Comparison of ENCODE assay signal across 8 cellular contexts in the genomic region with DNA sequence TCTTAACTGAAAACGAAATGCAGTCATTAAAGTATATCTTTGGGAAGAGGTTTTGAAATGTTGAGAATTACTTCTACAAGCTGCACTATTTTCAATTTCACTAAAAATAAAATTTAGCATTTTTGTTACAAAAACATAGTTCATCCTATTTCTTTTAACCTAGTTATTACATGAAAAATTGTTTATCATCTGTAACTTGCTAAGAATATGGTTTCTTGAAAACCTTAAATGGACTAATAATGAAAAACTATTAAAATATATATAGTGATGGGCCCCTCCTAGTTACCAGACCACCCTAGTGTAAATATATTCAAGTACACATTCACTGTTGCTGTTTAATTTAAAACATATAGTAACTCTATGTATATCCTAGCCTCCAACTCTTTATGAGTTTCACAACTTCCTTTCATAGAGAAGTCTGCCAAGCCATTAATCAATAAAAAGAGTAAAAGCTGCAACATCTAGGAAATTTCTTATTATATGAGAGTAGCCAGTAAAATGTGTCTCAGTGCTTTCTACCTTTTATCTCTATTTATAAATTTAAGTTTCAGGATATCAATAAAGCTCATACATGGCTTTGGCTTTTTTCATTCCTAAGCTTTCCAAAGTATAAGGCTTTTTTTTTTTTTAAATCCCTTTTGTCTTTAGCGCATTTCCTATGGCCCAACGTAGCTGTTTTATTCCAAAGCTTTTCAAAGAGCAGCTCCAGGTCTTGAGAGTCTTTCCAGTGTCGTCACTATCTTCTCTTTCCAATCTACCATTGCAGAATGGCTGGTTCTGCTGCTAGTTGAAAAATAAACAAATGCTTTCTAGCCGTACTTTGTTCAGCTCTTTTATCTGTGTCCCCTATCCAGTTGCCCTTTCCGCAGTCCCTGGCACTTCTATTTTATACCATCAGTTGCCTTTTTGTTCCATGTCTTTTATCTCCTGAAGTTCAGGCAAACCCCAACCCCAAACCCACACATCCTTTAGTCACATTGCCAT. TPM values are rescaled to one million over a fixed set of nuclear protein-coding genes. Genes with fewer than 3 reads are reported as not detected.
DNase-seq lines count a peak whose midpoint lies in the region; ATAC-seq and TF ChIP-seq lines count a peak whose summit lies in the region.

No MANE protein-coding gene starts in this region.

- H2BK5ac ChIP-seq in H9 (ENCODE audit: insufficient read length, low read length) = no peak overlapping the region

- H3K27me3 ChIP-seq in H9 (ENCODE audit: insufficient read depth, low read length) = no peaks in the 10 kb centered on the region
- H3K27me3 ChIP-seq in hepatocyte = no peaks in the 10 kb centered on the region

- intact Hi-C loops in activated CD4-positive, alpha-beta memory T cell treated with anti-CD3 and anti-CD28 coated beads for 36 hours (cut with micrococcal nuclease) = loop anchor here (2.0 kb wide), 2 partner anchors 169 to 407 kb away; no protein-coding TSS in a partner anchor

- POLR2A ChIA-PET in activated CD4-positive, alpha-beta memory T cell treated with anti-CD3 and anti-CD28 coated beads for 36 hours (lab: Charles Lee) = interaction anchor here (0.6 to 6.1 kb wide), 14 partner anchors 7 to 501 kb away, joined by 3 to 78 read pairs (median 5); partner anchors contain the start of gene IRF2BP2

- no peak for ATAC-seq in stimulated activated effector memory CD8-positive, alpha-beta T cell treated with anti-CD3 and anti-CD28 coated beads, Interleukin-12 subunit alpha, Interleukin-12 subunit beta, amount 100 ng/mL, for 72 hours
- ATAC-seq in HG03108 (IDR thresholded peaks at IDR 0.05; ENCODE audit: unreplicated experiment) (no peak), HG03460 (IDR thresholded peaks at IDR 0.05; ENCODE audit: unreplicated experiment) (no peak)

- H4K8ac ChIP-seq in H9 (replicated peaks; ENCODE audit: insufficient read length, low read depth, low read length) = no peak overlapping the region

- H3K56ac ChIP-seq in H9 (ENCODE audit: insufficient read length, low read depth, low read length) = no peak overlapping the region

- DNase-seq in AML-193 (lab: John Stamatoyannopoulos, UW) (peak; percentile 17 to 29), H9 (no peak), hepatocyte (ENCODE audit: low spot score) (peak; percentile 46), NCI-H2196 treated with DMSO at 0.1 percent for 48 hours (lab: John Stamatoyannopoulos, UW; ENCODE audit: unreplicated experiment) (no peak)
- DNase-seq in activated CD4-positive, alpha-beta memory T cell treated with anti-CD3 and anti-CD28 coated beads for 36 hours = no peak
- DNase-seq in stimulated activated effector memory CD8-positive, alpha-beta T cell treated with anti-CD3 and anti-CD28 coated beads, Interleukin-12 subunit alpha, Interleukin-12 subunit beta, amount 100 ng/mL, for 72 hours (ENCODE audit: low spot score in 2 of 2) = no peak

- H3K4me2 ChIP-seq in H9 (ENCODE audit: insufficient read depth, insufficient read length, low read length) = no peak overlapping the region
- H3K4me2 ChIP-seq in hepatocyte = peak overlapping the region; percentile 83

- no peak overlapping the region for H3K9ac ChIP-seq in H9 (ENCODE audit: extremely low read depth, insufficient read length, low read length)

- H3K9me3 Mint-ChIP-seq in H9 = no peaks in the 10 kb centered on the region
- H3K9me3 Mint-ChIP-seq in activated CD4-positive, alpha-beta memory T cell treated with anti-CD3 and anti-CD28 coated beads for 36 hours = no peaks in the 10 kb centered on the region
- H3K9me3 Mint-ChIP-seq in stimulated activated effector memory CD8-positive, alpha-beta T cell treated with anti-CD3 and anti-CD28 coated beads, Interleukin-12 subunit alpha, Interleukin-12 subunit beta, amount 100 ng/mL, for 72 hours = no peaks in the 10 kb centered on the region

- peak overlapping the region in 2 of 3 experiments; percentile 69 to 79; a peak in 4 of 7 replicates for H3K27ac Mint-ChIP-seq in H9
- peak overlapping the region; percentile 100 for H3K27ac Mint-ChIP-seq in activated CD4-positive, alpha-beta memory T cell treated with anti-CD3 and anti-CD28 coated beads for 36 hours
- H3K27ac Mint-ChIP-seq in stimulated activated effector memory CD8-positive, alpha-beta T cell treated with anti-CD3 and anti-CD28 coated beads, Interleukin-12 subunit alpha, Interleukin-12 subunit beta, amount 100 ng/mL, for 72 hours = peak overlapping the region; percentile 97

- H3K23ac ChIP-seq in H9 (ENCODE audit: insufficient read length, low read depth, low read length) = no peak overlapping the region

- no peak overlapping the region for H2AK5ac ChIP-seq in H9 (ENCODE audit: insufficient read length, low read length)

- H4K91ac ChIP-seq in H9 (ENCODE audit: insufficient read length, low read depth, low read length) = no peak overlapping the region

- H2BK15ac ChIP-seq in H9 (ENCODE audit: low read depth, low read length) = no peak overlapping the region

- no peak overlapping the region for H3T11ph ChIP-seq in H9 (ENCODE audit: low read length)

- no peak overlapping the region for H3K4ac ChIP-seq in H9 (ENCODE audit: low read depth, low read length)

- H3K18ac ChIP-seq in H9 (ENCODE audit: insufficient read length, low read depth, low read length) = no peak overlapping the region

- H3K36me3 Mint-ChIP-seq in H9 (ENCODE audit: insufficient read depth in 1 of 3, low read depth in 3 of 3) = peaks cover 24 to 49% (median 26%) of the 10 kb centered on the region in 3 experiments
- peaks cover 57% of the 10 kb centered on the region for H3K36me3 Mint-ChIP-seq in activated CD4-positive, alpha-beta memory T cell treated with anti-CD3 and anti-CD28 coated beads for 36 hours
- peaks cover 69% of the 10 kb centered on the region for H3K36me3 Mint-ChIP-seq in stimulated activated effector memory CD8-positive, alpha-beta T cell treated with anti-CD3 and anti-CD28 coated beads, Interleukin-12 subunit alpha, Interleukin-12 subunit beta, amount 100 ng/mL, for 72 hours

- H2AFZ ChIP-seq in H9 (ENCODE audit: low read length) = no peak overlapping the region
- no peak overlapping the region for H2AFZ ChIP-seq in hepatocyte

- no peak overlapping the region for H4K5ac ChIP-seq in H9 (ENCODE audit: insufficient read length, low read depth, low read length)

- no peak overlapping the region for H2BK12ac ChIP-seq in H9 (ENCODE audit: insufficient read length, low read depth, low read length)

- H2BK20ac ChIP-seq in H9 (ENCODE audit: low read depth, low read length, poor library complexity, severe bottlenecking) = no peak overlapping the region

- peaks cover 32% of the 10 kb centered on the region; the same call in 1 of the 2 replicates for H3K79me2 ChIP-seq in H9 (ENCODE audit: insufficient read depth, low read length)
- peaks cover 65% of the 10 kb centered on the region for H3K79me2 ChIP-seq in hepatocyte

- peaks cover 6% of the 10 kb centered on the region for H3K4me1 ChIP-seq in H9 (ENCODE audit: insufficient read depth, low read length)
- H3K4me1 ChIP-seq in hepatocyte (ENCODE audit: insufficient read depth) = peaks cover 36% of the 10 kb centered on the region

- CTCF ChIA-PET in activated CD4-positive, alpha-beta memory T cell treated with anti-CD3 and anti-CD28 coated beads for 36 hours (lab: Charles Lee) = interaction anchor here (0.7 to 3.3 kb wide), 4 partner anchors 11 to 480 kb away, joined by 3 to 23 read pairs (median 10); no protein-coding TSS in a partner anchor

- peak overlapping the region; percentile 91 for H3K4me3 ChIP-seq in hepatocyte

- no CpG with 5 or more reads among the region's 6 CpGs for WGBS in H9 (ENCODE audit: extremely low coverage, insufficient read length, low lambda C conversion rate)
- WGBS in hepatocyte (ENCODE audit: low lambda C conversion rate, missing lambda C conversion rate) = 3% methylated on average over 6 of the region's 6 CpGs

- peaks cover 66 to 76% of the 10 kb centered on the region in 2 experiments for H3K4me1 Mint-ChIP-seq in H9
- peaks cover 49% of the 10 kb centered on the region for H3K4me1 Mint-ChIP-seq in activated CD4-positive, alpha-beta memory T cell treated with anti-CD3 and anti-CD28 coated beads for 36 hours (ENCODE audit: low read depth)
- H3K4me1 Mint-ChIP-seq in stimulated activated effector memory CD8-positive, alpha-beta T cell treated with anti-CD3 and anti-CD28 coated beads, Interleukin-12 subunit alpha, Interleukin-12 subunit beta, amount 100 ng/mL, for 72 hours = peaks cover 67% of the 10 kb centered on the region

- no peak for TF ChIP-seq CTCF in H9 (conservative IDR thresholded peaks at IDR 0.05)
- TF ChIP-seq CTCF in hepatocyte (IDR thresholded peaks at IDR 0.05; ENCODE audit: poor library complexity) = no peak

- no peak overlapping the region for H3K27ac ChIP-seq in H9 (ENCODE audit: insufficient read length, low read depth, low read length)
- peak overlapping the region; percentile 99 for H3K27ac ChIP-seq in hepatocyte

- no peaks in the 10 kb centered on the region for H3K27me3 Mint-ChIP-seq in H9 (ENCODE audit: low read depth)
- H3K27me3 Mint-ChIP-seq in activated CD4-positive, alpha-beta memory T cell treated with anti-CD3 and anti-CD28 coated beads for 36 hours = peaks cover 3% of the 10 kb centered on the region

- H3K9me2 ChIP-seq in hepatocyte (replicated peaks; ENCODE audit: insufficient read depth) = no peaks in the 10 kb centered on the region

- H3K79me1 ChIP-seq in H9 (ENCODE audit: insufficient read depth, low read depth, low read length, poor library complexity, severe bottlenecking) = no peaks in the 10 kb centered on the region

- no peak overlapping the region for H3K14ac ChIP-seq in H9 (ENCODE audit: insufficient read depth, low read length)

- peak overlapping the region; percentile 36 to 52; a peak in 4 of 5 replicates for H3K4me3 Mint-ChIP-seq in H9
- peak overlapping the region; percentile 96 for H3K4me3 Mint-ChIP-seq in activated CD4-positive, alpha-beta memory T cell treated with anti-CD3 and anti-CD28 coated beads for 36 hours
- peak overlapping the region; percentile 95 for H3K4me3 Mint-ChIP-seq in stimulated activated effector memory CD8-positive, alpha-beta T cell treated with anti-CD3 and anti-CD28 coated beads, Interleukin-12 subunit alpha, Interleukin-12 subunit beta, amount 100 ng/mL, for 72 hours

- H3K9me3 ChIP-seq in H9 (ENCODE audit: control insufficient read depth, low read depth, low read length) (no peaks in the 10 kb centered on the region), hepatocyte (ENCODE audit: low read depth) (no peaks in the 10 kb centered on the region)

- no peaks in the 10 kb centered on the region for H4K20me1 ChIP-seq in H9 (ENCODE audit: control insufficient read depth, insufficient read depth, insufficient read length)
- H4K20me1 ChIP-seq in hepatocyte (ENCODE audit: insufficient read depth, poor library complexity, severe bottlenecking) = peaks cover 27% of the 10 kb centered on the region

- no peak overlapping the region for H2BK120ac ChIP-seq in H9 (ENCODE audit: low read depth, low read length, poor library complexity, severe bottlenecking)

- peaks cover 13% of the 10 kb centered on the region for H3K23me2 ChIP-seq in H9 (ENCODE audit: insufficient read length, low read depth, low read length, poor library complexity, severe bottlenecking)

- H3K36me3 ChIP-seq in hepatocyte (replicated peaks; ENCODE audit: insufficient read depth, low read depth) = peaks cover 7% of the 10 kb centered on the region

RNA-seq across cellular contexts. Expression of gene IRF2BP2, which starts 6.5 kb away (rescaled TPM):
- total RNA-seq in H9 (2021) (80.2 and 80.3 TPM in 2 replicates), hepatocyte (113 and 135 TPM in 2 replicates)
- total RNA-seq in activated CD4-positive, alpha-beta memory T cell treated with anti-CD3 and anti-CD28 coated beads for 36 hours = 100 to 1,000 TPM; 139 to 147 TPM
- 65.9 and 68.2 TPM in 2 replicates for polyA plus RNA-seq in hepatocyte

Comparison
In these comparisons a context has a peak if more than half of its experiments do, and no peak if none do; other contexts are left out.
1. DNase-seq: peak in AML-193 (2 of 2) and hepatocyte (single experiment); none in H9 (single experiment), activated CD4-positive, alpha-beta memory T cell treated with anti-CD3 and anti-CD28 coated beads for 36 hours (single experiment), stimulated activated effector memory CD8-positive, alpha-beta T cell treated with anti-CD3 and anti-CD28 coated beads, Interleukin-12 subunit alpha, Interleukin-12 subunit beta, amount 100 ng/mL, for 72 hours (0 of 2) and NCI-H2196 treated with DMSO at 0.1 percent for 48 hours (single experiment).
2. H3K4me3 Mint-ChIP-seq: peak in every context shown above with its lines; median percentile 96 in activated CD4-positive, alpha-beta memory T cell treated with anti-CD3 and anti-CD28 coated beads for 36 hours; 95 in stimulated activated effector memory CD8-positive, alpha-beta T cell treated with anti-CD3 and anti-CD28 coated beads, Interleukin-12 subunit alpha, Interleukin-12 subunit beta, amount 100 ng/mL, for 72 hours; 44 in H9.
3. Peak in every context shown above with its lines, with median percentiles within 50 percentile points of each other: H3K27ac Mint-ChIP-seq.